Comparison of ENCODE assay signal across 1 cellular context in the genomic region with DNA sequence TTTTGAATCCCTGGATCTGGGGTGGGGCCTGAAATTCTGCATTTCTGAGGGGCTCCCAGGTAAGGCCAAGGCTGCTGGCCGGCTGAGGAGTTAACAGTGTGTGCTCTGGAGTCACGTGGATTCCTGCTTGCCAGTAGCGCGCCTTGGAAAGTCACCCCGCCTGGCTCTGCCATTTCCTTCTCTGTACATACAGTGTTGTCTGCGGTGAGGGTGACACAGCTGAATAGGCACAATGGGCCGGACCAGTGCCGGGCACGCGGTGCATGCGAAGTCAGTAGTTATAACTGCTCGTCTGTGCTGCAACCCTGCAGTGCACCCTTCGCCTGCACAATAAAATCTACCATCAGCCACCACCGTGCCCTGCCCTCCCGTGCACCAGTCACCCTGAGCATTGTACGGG.
TF ChIP-seq lines count a peak whose summit lies in the region.

No MANE protein-coding gene starts in this region.

TF ChIP-seq in GM23338, 12 proteins besides CTCF, POLR2A, EP300 and RAD21 (continued from another document):
- TF ChIP-seq STAT1 (IDR thresholded peaks at IDR 0.05; ENCODE audit: unreplicated experiment) (no peak), JUNB (IDR thresholded peaks at IDR 0.05; ENCODE audit: unreplicated experiment) (no peak)
